ENCODE assay signal across 24 cellular contexts in genomic region chr3:27610800-27611199, GRCh38.
DNase-seq lines count a peak whose midpoint lies in the region; ATAC-seq and TF ChIP-seq lines count a peak whose summit lies in the region.
"Had no signal": no experiment of that assay in that cellular context is flagged by ENCODE, and none has a peak within 500 bp of the region (broad histone marks: within the 10 kb centered on the region; RNA-seq: fewer than 3 reads in every experiment).

No MANE protein-coding gene starts in this region.

- H3K36me3 Mint-ChIP-seq in activated CD8-positive, alpha-beta memory T cell treated with anti-CD3 and anti-CD28 coated beads, Interleukin-2, amount 10 ng/mL, durations not matched to agents 7 days and 5 days: peaks cover 16% of the 10 kb centered on the region
- H3K36me3 Mint-ChIP-seq: CD14-positive monocyte had no signal

- DNase-seq in fibroblast of the aortic adventitia (ENCODE audit: low read depth): peak; percentile 66
- no peak for DNase-seq in NCI-H446 (lab: John Stamatoyannopoulos, UW)
- no peak for DNase-seq in NCI-H1105 treated with DMSO at 0.1 percent for 48 hours (lab: John Stamatoyannopoulos, UW)
- DNase-seq in NCI-H2171 (lab: John Stamatoyannopoulos, UW): no peak
- DNase-seq in activated CD8-positive, alpha-beta memory T cell treated with anti-CD3 and anti-CD28 coated beads, Interleukin-2, amount 10 ng/mL, durations not matched to agents 7 days and 5 days: no peak
- DNase-seq: activated CD8-positive, alpha-beta T cell treated with anti-CD3 and anti-CD28 coated beads for 36 hours; activated T-cell treated with anti-CD3 and anti-CD28 coated beads, Interleukin-2, amount 50 U/mL, for 48 hours; DMS 273 treated with DMSO at 0.1 percent for 48 hours; effector CD4-positive, alpha-beta T cell; H7; heart left ventricle; NCI-H1417; NCI-H526 treated with DMSO at 0.1 percent for 48 hours; SHP77 treated with DMSO at 0.1 percent for 48 hours; spleen; stimulated activated CD4-positive, alpha-beta T cell treated with anti-CD3 and anti-CD28 coated beads, Interleukin-4, amount 100 ng/mL, for 4 hours; T-helper 1 cell; WERI-Rb-1 had no signal

- no peak overlapping the region for H3K4me3 ChIP-seq in fibroblast of the aortic adventitia (ENCODE audit: low read depth, low read length)
- H3K4me3 ChIP-seq: ascending aorta, heart left ventricle, spleen had no signal

- no peak overlapping the region for H3K4me3 Mint-ChIP-seq in activated CD8-positive, alpha-beta memory T cell treated with anti-CD3 and anti-CD28 coated beads, Interleukin-2, amount 10 ng/mL, durations not matched to agents 7 days and 5 days
- H3K4me3 Mint-ChIP-seq: activated CD8-positive, alpha-beta T cell treated with anti-CD3 and anti-CD28 coated beads for 36 hours; activated naive CD4-positive, alpha-beta T cell treated with anti-CD3 and anti-CD28 coated beads, Interleukin-2, amount 50 U/mL, for 24 hours; CD14-positive monocyte had no signal

- peaks cover 12% of the 10 kb centered on the region for H3K9me3 Mint-ChIP-seq in activated CD8-positive, alpha-beta memory T cell treated with anti-CD3 and anti-CD28 coated beads, Interleukin-2, amount 10 ng/mL, durations not matched to agents 7 days and 5 days (ENCODE audit: low read depth)

- H3K27ac Mint-ChIP-seq in activated CD8-positive, alpha-beta memory T cell treated with anti-CD3 and anti-CD28 coated beads, Interleukin-2, amount 10 ng/mL, durations not matched to agents 7 days and 5 days: no peak overlapping the region
- H3K27ac Mint-ChIP-seq: activated CD8-positive, alpha-beta T cell treated with anti-CD3 and anti-CD28 coated beads for 36 hours; activated naive CD4-positive, alpha-beta T cell treated with anti-CD3 and anti-CD28 coated beads, Interleukin-2, amount 50 U/mL, for 24 hours had no signal

- CTCF ChIA-PET in activated CD8-positive, alpha-beta memory T cell treated with anti-CD3 and anti-CD28 coated beads, Interleukin-2, amount 10 ng/mL, durations not matched to agents 7 days and 5 days (lab: Charles Lee): no interaction called here

- H3K4me1 Mint-ChIP-seq in activated CD8-positive, alpha-beta memory T cell treated with anti-CD3 and anti-CD28 coated beads, Interleukin-2, amount 10 ng/mL, durations not matched to agents 7 days and 5 days: no peaks in the 10 kb centered on the region
- H3K4me1 Mint-ChIP-seq: activated naive CD4-positive, alpha-beta T cell treated with anti-CD3 and anti-CD28 coated beads, Interleukin-2, amount 50 U/mL, for 24 hours had no signal

- no peaks in the 10 kb centered on the region for H3K27me3 Mint-ChIP-seq in activated CD8-positive, alpha-beta memory T cell treated with anti-CD3 and anti-CD28 coated beads, Interleukin-2, amount 10 ng/mL, durations not matched to agents 7 days and 5 days
- H3K27me3 Mint-ChIP-seq: activated CD8-positive, alpha-beta T cell treated with anti-CD3 and anti-CD28 coated beads for 36 hours; activated naive CD4-positive, alpha-beta T cell treated with anti-CD3 and anti-CD28 coated beads, Interleukin-2, amount 50 U/mL, for 24 hours had no signal

- TF ChIP-seq CTCF in fibroblast of the aortic adventitia (IDR thresholded peaks at IDR 0.05; ENCODE audit: insufficient read depth, low read length): no peak

- ATAC-seq in GM18502 (IDR thresholded peaks at IDR 0.05; ENCODE audit: poor library complexity, unreplicated experiment) (peak; percentile 70), HG02588 (IDR thresholded peaks at IDR 0.05; ENCODE audit: unreplicated experiment) (peak; percentile 58), HG03469 (IDR thresholded peaks at IDR 0.05; ENCODE audit: unreplicated experiment) (peak; percentile 42)
- no peak for ATAC-seq in activated CD8-positive, alpha-beta memory T cell treated with anti-CD3 and anti-CD28 coated beads, Interleukin-2, amount 10 ng/mL, durations not matched to agents 7 days and 5 days
- ATAC-seq: activated CD8-positive, alpha-beta T cell treated with anti-CD3 and anti-CD28 coated beads for 36 hours; heart left ventricle had no signal
